ENCODE assay signal across 11 cellular contexts in the genomic region with DNA sequence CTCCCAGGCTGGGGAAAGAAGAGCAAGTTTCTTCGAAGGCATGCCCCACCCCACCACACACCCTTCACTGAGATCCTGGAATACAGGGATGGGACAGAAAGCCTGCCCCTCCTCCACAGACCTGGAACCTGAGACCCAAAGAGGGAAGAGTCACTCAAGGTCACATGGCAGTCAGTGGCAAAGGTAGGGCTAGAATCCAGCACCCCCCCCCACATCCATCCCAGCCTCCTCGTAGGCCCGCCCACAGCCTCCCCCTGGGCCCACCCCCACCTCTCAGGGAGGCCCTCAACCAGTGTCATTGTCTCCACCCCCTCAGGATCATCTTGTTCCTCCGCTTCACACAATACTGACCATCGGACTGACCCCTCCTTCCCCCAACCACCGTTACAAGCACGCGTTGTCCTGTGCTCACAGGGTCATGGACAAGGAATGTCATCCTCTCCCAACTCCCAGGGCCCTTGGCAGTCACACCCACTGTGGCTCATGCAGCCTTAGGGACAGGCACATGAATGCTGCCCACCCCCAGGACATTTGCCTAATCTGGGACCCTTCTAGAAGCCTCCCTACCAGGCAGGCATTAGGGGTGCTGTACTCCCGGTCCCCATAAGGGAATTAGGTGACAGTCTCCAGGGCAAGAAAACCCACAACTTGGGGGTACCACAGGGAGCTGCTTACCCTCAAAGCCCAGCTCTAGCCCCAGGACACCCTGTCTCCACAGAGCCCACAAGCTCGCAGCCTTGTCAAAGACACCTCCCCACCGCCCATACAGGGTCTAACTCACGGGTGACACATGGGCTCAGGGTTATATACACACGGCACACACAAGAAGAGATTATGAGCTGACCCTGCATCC. TPM values are rescaled to one million over a fixed set of nuclear protein-coding genes. Genes with fewer than 3 reads are reported as not detected.
DNase-seq lines count a peak whose midpoint lies in the region; ATAC-seq and TF ChIP-seq lines count a peak whose summit lies in the region.
"Had no signal": no experiment of that assay in that cellular context is flagged by ENCODE, and none has a peak within 500 bp of the region (broad histone marks: within the 10 kb centered on the region; RNA-seq: fewer than 3 reads in every experiment).

No MANE protein-coding gene starts in this region.

- H3K4me3 Mint-ChIP-seq in GM23338 = peak overlapping the region; percentile 89
- peak overlapping the region; percentile 46 for H3K4me3 Mint-ChIP-seq in activated CD4-positive, alpha-beta memory T cell treated with anti-CD3 and anti-CD28 coated beads, Interleukin-2, amount 10 ng/mL, durations not matched to agents 7 days and 5 days

- peak overlapping the region; percentile 72 for H3K4me3 ChIP-seq in BE2C (ENCODE audit: low read depth, low read length)
- H3K4me3 ChIP-seq in GM23338 = peak overlapping the region; percentile 82
- H3K4me3 ChIP-seq in lower lobe of right lung = peak overlapping the region; percentile 21
- H3K4me3 ChIP-seq: body of pancreas, GM12878, SJSA1 had no signal

- no peaks in the 10 kb centered on the region; the same call in 2 of the 3 replicates for H3K36me3 Mint-ChIP-seq in GM23338 (ENCODE audit: low read depth)
- H3K36me3 Mint-ChIP-seq in activated CD4-positive, alpha-beta memory T cell treated with anti-CD3 and anti-CD28 coated beads, Interleukin-2, amount 10 ng/mL, durations not matched to agents 7 days and 5 days (ENCODE audit: low read depth) = peaks cover 2% of the 10 kb centered on the region

- peaks cover 50% of the 10 kb centered on the region for H3K4me1 ChIP-seq in BE2C
- H3K4me1 ChIP-seq in GM23338 (ENCODE audit: insufficient read depth) = peaks cover 48% of the 10 kb centered on the region
- peaks cover 13% of the 10 kb centered on the region for H3K4me1 ChIP-seq in lower lobe of right lung

- H3K9me3 Mint-ChIP-seq in GM23338 = peaks cover 3% of the 10 kb centered on the region; the same call in 2 of the 3 replicates
- no peaks in the 10 kb centered on the region for H3K9me3 Mint-ChIP-seq in activated CD4-positive, alpha-beta memory T cell treated with anti-CD3 and anti-CD28 coated beads, Interleukin-2, amount 10 ng/mL, durations not matched to agents 7 days and 5 days

- no peaks in the 10 kb centered on the region for H3F3A ChIP-seq in GM23338 (replicated peaks; ENCODE audit: low read depth)

- peaks cover 19% of the 10 kb centered on the region for H3K36me3 ChIP-seq in BE2C
- no peaks in the 10 kb centered on the region for H3K36me3 ChIP-seq in GM23338 (ENCODE audit: insufficient read depth)
- H3K36me3 ChIP-seq in lower lobe of right lung = no peaks in the 10 kb centered on the region
- H3K36me3 ChIP-seq: SJSA1 had no signal

- no peaks in the 10 kb centered on the region for H3K9me2 ChIP-seq in GM23338 (ENCODE audit: insufficient read depth)

- no peaks in the 10 kb centered on the region for H3K79me2 ChIP-seq in GM23338 (replicated peaks; ENCODE audit: insufficient read depth)

- H3K27me3 Mint-ChIP-seq in GM23338 (ENCODE audit: insufficient read depth, low read depth, poor library complexity) = peaks cover 38% of the 10 kb centered on the region
- H3K27me3 Mint-ChIP-seq in activated CD4-positive, alpha-beta memory T cell treated with anti-CD3 and anti-CD28 coated beads, Interleukin-2, amount 10 ng/mL, durations not matched to agents 7 days and 5 days = peaks cover 45% of the 10 kb centered on the region

- H3K9me3 ChIP-seq in BE2C = no peaks in the 10 kb centered on the region
- no peaks in the 10 kb centered on the region for H3K9me3 ChIP-seq in lower lobe of right lung
- H3K9me3 ChIP-seq: body of pancreas had no signal

- H3K27ac ChIP-seq in GM23338 (ENCODE audit: low read depth) (no peak overlapping the region), lower lobe of right lung (no peak overlapping the region)
- H3K27ac ChIP-seq: body of pancreas, SJSA1 had no signal

- H3K4me1 Mint-ChIP-seq in GM23338 = peaks cover 58% of the 10 kb centered on the region
- H3K4me1 Mint-ChIP-seq in activated CD4-positive, alpha-beta memory T cell treated with anti-CD3 and anti-CD28 coated beads, Interleukin-2, amount 10 ng/mL, durations not matched to agents 7 days and 5 days = peaks cover 29% of the 10 kb centered on the region

- CTCF ChIA-PET in activated CD4-positive, alpha-beta memory T cell treated with anti-CD3 and anti-CD28 coated beads, Interleukin-2, amount 10 ng/mL, durations not matched to agents 7 days and 5 days (lab: Charles Lee) = interaction anchor here (1.3 kb wide), 1 partner anchor 32 kb away, joined by 4 read pairs; no protein-coding TSS in a partner anchor

- intact Hi-C loops in lower lobe of right lung (cut with DNase I) = no loop called here

- H3K4me2 ChIP-seq in GM23338 = peak overlapping the region; percentile 90

- no peaks in the 10 kb centered on the region for H3K27me3 ChIP-seq in BE2C
- H3K27me3 ChIP-seq in GM23338 (ENCODE audit: insufficient read depth) = peaks cover 52% of the 10 kb centered on the region
- H3K27me3 ChIP-seq in lower lobe of right lung (ENCODE audit: low read depth) = peaks cover 76% of the 10 kb centered on the region

- ATAC-seq in GM23338 (peak; percentile 4), lower lobe of right lung (no peak), HG02678 (IDR thresholded peaks at IDR 0.05; ENCODE audit: unreplicated experiment) (no peak), GM18498 (IDR thresholded peaks at IDR 0.05; ENCODE audit: unreplicated experiment) (no peak)
- no peak for ATAC-seq in activated CD4-positive, CD25-positive, alpha-beta regulatory T cell treated with anti-CD3 and anti-CD28 coated beads, Interleukin-2, amount 50 U/mL, for 24 hours
- ATAC-seq: body of pancreas, GM12878 had no signal

- POLR2A ChIA-PET in activated CD4-positive, alpha-beta memory T cell treated with anti-CD3 and anti-CD28 coated beads, Interleukin-2, amount 10 ng/mL, durations not matched to agents 7 days and 5 days (lab: Charles Lee) = interaction anchor here (0.9 to 2.0 kb wide), 2 partner anchors 8 to 34 kb away, joined by 3 to 5 read pairs; no protein-coding TSS in a partner anchor

- no peak for TF ChIP-seq CTCF in BE2C (IDR thresholded peaks at IDR 0.05; ENCODE audit: low read depth, low read length)
- TF ChIP-seq CTCF in GM23338 (conservative IDR thresholded peaks at IDR 0.05; ENCODE audit: low read depth in 2 of 2) = no peak
- no peak for TF ChIP-seq CTCF in lower lobe of right lung (IDR thresholded peaks at IDR 0.05)

- DNase-seq in BE2C (peak; percentile 51), GM23338 (ENCODE audit: low spot score) (peak; percentile 74), lower lobe of right lung (no peak), mesenteric fat pad (ENCODE audit: low spot score) (no peak)
- no peak for DNase-seq in activated CD4-positive, alpha-beta memory T cell treated with anti-CD3 and anti-CD28 coated beads, Interleukin-2, amount 10 ng/mL, durations not matched to agents 7 days and 5 days

- H2AFZ ChIP-seq in GM23338 = no peak overlapping the region

- no peak overlapping the region for H3K27ac Mint-ChIP-seq in GM23338
- no peak overlapping the region for H3K27ac Mint-ChIP-seq in activated CD4-positive, alpha-beta memory T cell treated with anti-CD3 and anti-CD28 coated beads, Interleukin-2, amount 10 ng/mL, durations not matched to agents 7 days and 5 days

- no peaks in the 10 kb centered on the region for H4K20me1 ChIP-seq in GM23338 (replicated peaks; ENCODE audit: insufficient read depth)

TF ChIP-seq in GM23338, 12 proteins besides CTCF, POLR2A, EP300 and RAD21:
- TF ChIP-seq ZNF331 (CRISPR knock-in tag; IDR thresholded peaks at IDR 0.05; ENCODE audit: low read depth) = no peak
- TF ChIP-seq, protein P1, sequence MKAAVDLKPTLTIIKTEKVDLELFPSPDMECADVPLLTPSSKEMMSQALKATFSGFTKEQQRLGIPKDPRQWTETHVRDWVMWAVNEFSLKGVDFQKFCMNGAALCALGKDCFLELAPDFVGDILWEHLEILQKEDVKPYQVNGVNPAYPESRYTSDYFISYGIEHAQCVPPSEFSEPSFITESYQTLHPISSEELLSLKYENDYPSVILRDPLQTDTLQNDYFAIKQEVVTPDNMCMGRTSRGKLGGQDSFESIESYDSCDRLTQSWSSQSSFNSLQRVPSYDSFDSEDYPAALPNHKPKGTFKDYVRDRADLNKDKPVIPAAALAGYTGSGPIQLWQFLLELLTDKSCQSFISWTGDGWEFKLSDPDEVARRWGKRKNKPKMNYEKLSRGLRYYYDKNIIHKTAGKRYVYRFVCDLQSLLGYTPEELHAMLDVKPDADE (IDR thresholded peaks at IDR 0.05) = no peak
- peak; percentile 13 for TF ChIP-seq EZH2 (IDR thresholded peaks at IDR 0.05; ENCODE audit: low read depth, unreplicated experiment)

RNA-seq across cellular contexts. Expression of a gene that starts 1.4 kb away (rescaled TPM):
- polyA plus RNA-seq in BE2C (2012; ENCODE audit: insufficient read depth, insufficient read length, low read depth) = 637 TPM
- total RNA-seq in GM23338 (2014; rRNA removed; shearing (Covaris generic)) = 11.3 and 14.7 TPM in 2 replicates
- polyA plus RNA-seq in GM23338 (2016; fragmentation: Nextera tagmentation; extraction: Ambion mirVana) = 2.6 and 2.9 TPM in 2 replicates
- under 1 TPM; 0.15 to 0.38 TPM for total RNA-seq in activated CD4-positive, alpha-beta memory T cell treated with anti-CD3 and anti-CD28 coated beads, Interleukin-2, amount 10 ng/mL, durations not matched to agents 7 days and 5 days
- total RNA-seq in lower lobe of right lung (2.4 TPM), mesenteric fat pad (0.32 TPM)
- total RNA-seq: SJSA1 had no signal

RNA-seq across cellular contexts. Expression of a gene that starts 14.1 kb away (rescaled TPM):
- 19.0 TPM for polyA plus RNA-seq in BE2C (2012; ENCODE audit: insufficient read depth, insufficient read length, low read depth)
- 6.1 and 13.3 TPM in 2 replicates for total RNA-seq in GM23338 (2014; rRNA removed; shearing (Covaris generic))
- polyA plus RNA-seq in GM23338 (2016; fragmentation: Nextera tagmentation; extraction: Ambion mirVana) = 2.6 and 3.1 TPM in 2 replicates
- total RNA-seq in activated CD4-positive, alpha-beta memory T cell treated with anti-CD3 and anti-CD28 coated beads, Interleukin-2, amount 10 ng/mL, durations not matched to agents 7 days and 5 days = 10 to 100 TPM; 27.7 to 30.2 TPM
- 15.1 TPM for total RNA-seq in lower lobe of right lung
- 57.1 TPM for total RNA-seq in mesenteric fat pad
- total RNA-seq: SJSA1 had no signal

RNA-seq across cellular contexts. Expression of a gene that starts 47.5 kb away (rescaled TPM):
- 41.6 TPM for polyA plus RNA-seq in BE2C (2012; ENCODE audit: insufficient read depth, insufficient read length, low read depth)
- 1.2 and 2.2 TPM in 2 replicates for total RNA-seq in GM23338 (2014; rRNA removed; shearing (Covaris generic))
- 3.2 and 3.4 TPM in 2 replicates for polyA plus RNA-seq in GM23338 (2016; fragmentation: Nextera tagmentation; extraction: Ambion mirVana)
- 1 to 10 TPM; 7.9 to 8.6 TPM for total RNA-seq in activated CD4-positive, alpha-beta memory T cell treated with anti-CD3 and anti-CD28 coated beads, Interleukin-2, amount 10 ng/mL, durations not matched to agents 7 days and 5 days
- 0.38 TPM for total RNA-seq in lower lobe of right lung
- not detected for total RNA-seq in mesenteric fat pad
- total RNA-seq: body of pancreas, SJSA1 had no signal

RNA-seq across cellular contexts. Expression of a gene that starts 51.5 kb away (rescaled TPM):
- 56.9 TPM for polyA plus RNA-seq in BE2C (2012; ENCODE audit: insufficient read depth, insufficient read length, low read depth)
- total RNA-seq in GM23338 (2014; rRNA removed; shearing (Covaris generic)) = 27.1 and 41.1 TPM in 2 replicates
- polyA plus RNA-seq in GM23338 (2016; fragmentation: Nextera tagmentation; extraction: Ambion mirVana) = 11.4 and 13.1 TPM in 2 replicates
- total RNA-seq in activated CD4-positive, alpha-beta memory T cell treated with anti-CD3 and anti-CD28 coated beads, Interleukin-2, amount 10 ng/mL, durations not matched to agents 7 days and 5 days = 10 to 100 TPM; 51.2 to 53.3 TPM
- total RNA-seq in lower lobe of right lung = 42.4 TPM
- total RNA-seq in mesenteric fat pad = 27.6 TPM

Comparison
In these comparisons a context has a peak if more than half of its experiments do, and no peak if none do; other contexts are left out.
1. DNase-seq: peak in BE2C (single experiment) and GM23338 (single experiment); none in activated CD4-positive, alpha-beta memory T cell treated with anti-CD3 and anti-CD28 coated beads, Interleukin-2, amount 10 ng/mL, durations not matched to agents 7 days and 5 days (single experiment), lower lobe of right lung (single experiment) and mesenteric fat pad (single experiment).
2. H3K4me3 ChIP-seq: peak in every context shown above with its lines; median percentile 82 in GM23338; 72 in BE2C; 21 in lower lobe of right lung.